ENCODE assay signal across 8 cellular contexts in genomic region chr7:100465702-100466311, GRCh38. TPM values are rescaled to one million over a fixed set of nuclear protein-coding genes. Genes with fewer than 3 reads are reported as not detected.
A peak's percentile ranks its signal among the peaks of the same experiment; 100 is the strongest.
DNase-seq lines count a peak whose midpoint lies in the region; FAIRE-seq and TF ChIP-seq lines count a peak whose summit lies in the region.

No MANE protein-coding gene starts in this region.

- no peak overlapping the region for H4K5ac ChIP-seq in H9 (ENCODE audit: insufficient read length, low read depth, low read length)

- TF ChIP-seq CTCF in AG09309 (IDR thresholded peaks at IDR 0.05; ENCODE audit: control insufficient read depth, insufficient read depth, low read depth, low read length, missing control alignments), result peak; percentile 82
- peak; percentile 78 for TF ChIP-seq CTCF in H9 (conservative IDR thresholded peaks at IDR 0.05)
- peak; percentile 61 to 88 for TF ChIP-seq CTCF in endothelial cell of umbilical vein (IDR thresholded peaks at IDR 0.05; ENCODE audit: extremely low read depth in 1 of 2, insufficient read depth in 1 of 2, low read depth in 1 of 2, low read length in 2 of 2)

- H3K27me3 Mint-ChIP-seq in H9 (ENCODE audit: low read depth), result peaks cover 7% of the 10 kb centered on the region
- H3K27me3 Mint-ChIP-seq in activated T-helper 2 cell treated with anti-CD3 and anti-CD28 coated beads, Interferon-gamma antibody, Interleukin-2, Interleukin-4, amounts not matched to agents 10 μg/mL and 5 μg/mL and 100 μg/mL, durations not matched to agents 14 hours and 24 hours and 36 hours (ENCODE audit: low read depth), result no peaks in the 10 kb centered on the region
- H3K27me3 Mint-ChIP-seq in activated T-helper 1 cell treated with anti-CD3 and anti-CD28 coated beads, Interleukin-12 subunit alpha, Interleukin-12 subunit beta, Interleukin-2, Interleukin-4 antibody, amounts not matched to agents 30 ng/mL and 10 ng/mL and 1 ng/mL, durations not matched to agents 14 hours and 24 hours and 36 hours (ENCODE audit: insufficient read depth), result no peaks in the 10 kb centered on the region

- POLR2A ChIA-PET in endothelial cell of umbilical vein (lab: Charles Lee), result interaction anchor here (0.8 to 1.2 kb wide), 4 partner anchors 21 to 120 kb away, joined by 3 to 7 read pairs (median 4); partner anchors contain the start of genes FBXO24, LRCH4 and ZCWPW1

- H3K56ac ChIP-seq in H9 (ENCODE audit: insufficient read length, low read depth, low read length), result no peak overlapping the region

- no CpG with 5 or more reads among the region's 17 CpGs for WGBS in H9 (ENCODE audit: extremely low coverage, insufficient read length, low lambda C conversion rate)

- no peaks in the 10 kb centered on the region for H3K79me2 ChIP-seq in H9 (ENCODE audit: insufficient read depth, low read length)
- peaks cover 1% of the 10 kb centered on the region for H3K79me2 ChIP-seq in endothelial cell of umbilical vein (ENCODE audit: control insufficient read depth, insufficient read depth, low read length)

- H2AK5ac ChIP-seq in H9 (ENCODE audit: insufficient read length, low read length), result no peak overlapping the region

- H3K9me3 ChIP-seq in H9 (ENCODE audit: control insufficient read depth, low read depth, low read length) (no peaks in the 10 kb centered on the region), endothelial cell of umbilical vein (replicated peaks; ENCODE audit: control insufficient read depth, insufficient read depth, low read length) (no peaks in the 10 kb centered on the region)

- peaks cover 0 to 3% (median 0%) of the 10 kb centered on the region in 3 experiments; a peak in 1 of 7 replicates for H3K36me3 Mint-ChIP-seq in H9 (ENCODE audit: insufficient read depth in 1 of 3, low read depth in 3 of 3)
- H3K36me3 Mint-ChIP-seq in activated T-helper 2 cell treated with anti-CD3 and anti-CD28 coated beads, Interferon-gamma antibody, Interleukin-2, Interleukin-4, amounts not matched to agents 10 μg/mL and 5 μg/mL and 100 μg/mL, durations not matched to agents 14 hours and 24 hours and 36 hours (ENCODE audit: low read depth), result peaks cover 55% of the 10 kb centered on the region
- H3K36me3 Mint-ChIP-seq in activated T-helper 1 cell treated with anti-CD3 and anti-CD28 coated beads, Interleukin-12 subunit alpha, Interleukin-12 subunit beta, Interleukin-2, Interleukin-4 antibody, amounts not matched to agents 30 ng/mL and 10 ng/mL and 1 ng/mL, durations not matched to agents 14 hours and 24 hours and 36 hours (ENCODE audit: low read depth), result peaks cover 24% of the 10 kb centered on the region

- H4K8ac ChIP-seq in H9 (replicated peaks; ENCODE audit: insufficient read length, low read depth, low read length), result no peak overlapping the region

- no peaks in the 10 kb centered on the region for H3K23me2 ChIP-seq in H9 (ENCODE audit: insufficient read length, low read depth, low read length, poor library complexity, severe bottlenecking)

- H3K4ac ChIP-seq in H9 (ENCODE audit: low read depth, low read length), result no peak overlapping the region

- CTCF ChIA-PET in endothelial cell of umbilical vein (lab: Charles Lee), result interaction anchor here (0.9 to 3.9 kb wide), 21 partner anchors 11 to 260 kb away, joined by 3 to 53 read pairs (median 5); partner anchors contain the start of genes AGFG2, FBXO24 and TSC22D4

- H3K9ac ChIP-seq in H9 (ENCODE audit: extremely low read depth, insufficient read length, low read length) (no peak overlapping the region), endothelial cell of umbilical vein (replicated peaks; ENCODE audit: extremely low read depth, insufficient read depth, low read length) (no peak overlapping the region)

- H3K27me3 ChIP-seq in H9 (ENCODE audit: insufficient read depth, low read length), result no peaks in the 10 kb centered on the region
- H3K27me3 ChIP-seq in endothelial cell of umbilical vein (ENCODE audit: control insufficient read depth in 2 of 2, insufficient read depth in 2 of 2, low read length in 2 of 2), result no peaks in the 10 kb centered on the region

- H3K27ac ChIP-seq in H9 (ENCODE audit: insufficient read length, low read depth, low read length) (no peak overlapping the region), endothelial cell of umbilical vein (ENCODE audit: insufficient read depth, low read depth, low read length) (no peak overlapping the region)

- no peak overlapping the region for H3T11ph ChIP-seq in H9 (ENCODE audit: low read length)

- no peaks in the 10 kb centered on the region for H3K4me1 ChIP-seq in H9 (ENCODE audit: insufficient read depth, low read length)
- peaks cover 12% of the 10 kb centered on the region for H3K4me1 ChIP-seq in endothelial cell of umbilical vein (ENCODE audit: control insufficient read depth, extremely low read depth, insufficient read depth, low read length)

- no peak overlapping the region for H2BK20ac ChIP-seq in H9 (ENCODE audit: low read depth, low read length, poor library complexity, severe bottlenecking)

- no peak overlapping the region for H3K27ac Mint-ChIP-seq in H9
- H3K27ac Mint-ChIP-seq in activated T-helper 2 cell treated with anti-CD3 and anti-CD28 coated beads, Interferon-gamma antibody, Interleukin-2, Interleukin-4, amounts not matched to agents 10 μg/mL and 5 μg/mL and 100 μg/mL, durations not matched to agents 14 hours and 24 hours and 36 hours, result no peak overlapping the region
- H3K27ac Mint-ChIP-seq in activated T-helper 1 cell treated with anti-CD3 and anti-CD28 coated beads, Interleukin-12 subunit alpha, Interleukin-12 subunit beta, Interleukin-2, Interleukin-4 antibody, amounts not matched to agents 30 ng/mL and 10 ng/mL and 1 ng/mL, durations not matched to agents 14 hours and 24 hours and 36 hours, result no peak overlapping the region

- no peak overlapping the region for H3K18ac ChIP-seq in H9 (ENCODE audit: insufficient read length, low read depth, low read length)

- H2BK120ac ChIP-seq in H9 (ENCODE audit: low read depth, low read length, poor library complexity, severe bottlenecking), result no peak overlapping the region

- BruUV-seq in endothelial cell of umbilical vein (replicated peaks; lab: Mats Ljungman, UMichigan), result no TSS peak

- no peak overlapping the region for H2BK12ac ChIP-seq in H9 (ENCODE audit: insufficient read length, low read depth, low read length)

- H3K4me3 ChIP-seq in AG09309 (ENCODE audit: control insufficient read depth, low read depth, low read length) (no peak overlapping the region), endothelial cell of umbilical vein (replicated peaks in 1 of 3; ENCODE audit: insufficient read depth in 1 of 3, low read depth in 1 of 3, low read length in 3 of 3) (no peak overlapping the region)

- H3K4me1 Mint-ChIP-seq in H9, result peaks cover 8 to 14% of the 10 kb centered on the region in 2 experiments; a peak in 3 of 4 replicates
- peaks cover 2% of the 10 kb centered on the region for H3K4me1 Mint-ChIP-seq in activated T-helper 2 cell treated with anti-CD3 and anti-CD28 coated beads, Interferon-gamma antibody, Interleukin-2, Interleukin-4, amounts not matched to agents 10 μg/mL and 5 μg/mL and 100 μg/mL, durations not matched to agents 14 hours and 24 hours and 36 hours (ENCODE audit: low read depth)
- H3K4me1 Mint-ChIP-seq in activated T-helper 1 cell treated with anti-CD3 and anti-CD28 coated beads, Interleukin-12 subunit alpha, Interleukin-12 subunit beta, Interleukin-2, Interleukin-4 antibody, amounts not matched to agents 30 ng/mL and 10 ng/mL and 1 ng/mL, durations not matched to agents 14 hours and 24 hours and 36 hours (ENCODE audit: low read depth), result no peaks in the 10 kb centered on the region

- no peak overlapping the region for H4K91ac ChIP-seq in H9 (ENCODE audit: insufficient read length, low read depth, low read length)

- no peak overlapping the region for H3K23ac ChIP-seq in H9 (ENCODE audit: insufficient read length, low read depth, low read length)

- H2BK15ac ChIP-seq in H9 (ENCODE audit: low read depth, low read length), result no peak overlapping the region

- no peak overlapping the region for H2BK5ac ChIP-seq in H9 (ENCODE audit: insufficient read length, low read length)

- 0 out of 5 replicates have a peak overlapping the region, but pooled peaks of 1 of the 2 experiments have one; percentile 14 for H3K4me3 Mint-ChIP-seq in H9
- no peak overlapping the region for H3K4me3 Mint-ChIP-seq in activated T-helper 2 cell treated with anti-CD3 and anti-CD28 coated beads, Interferon-gamma antibody, Interleukin-2, Interleukin-4, amounts not matched to agents 10 μg/mL and 5 μg/mL and 100 μg/mL, durations not matched to agents 14 hours and 24 hours and 36 hours (ENCODE audit: low read depth)
- H3K4me3 Mint-ChIP-seq in activated T-helper 1 cell treated with anti-CD3 and anti-CD28 coated beads, Interleukin-12 subunit alpha, Interleukin-12 subunit beta, Interleukin-2, Interleukin-4 antibody, amounts not matched to agents 30 ng/mL and 10 ng/mL and 1 ng/mL, durations not matched to agents 14 hours and 24 hours and 36 hours, result no peak overlapping the region

- intact Hi-C loops in endothelial cell of umbilical vein (cut with micrococcal nuclease), result loop anchor here (1.0 to 5.0 kb wide), 3 partner anchors 120 to 226 kb away; partner anchors contain the start of genes FBXO24, GIGYF1 and LRCH4
- intact Hi-C loops in activated T-helper 2 cell treated with anti-CD3 and anti-CD28 coated beads, Interferon-gamma antibody, Interleukin-2, Interleukin-4, amounts not matched to agents 10 μg/mL and 5 μg/mL and 100 μg/mL, durations not matched to agents 14 hours and 24 hours and 36 hours (cut with micrococcal nuclease), result no loop called here
- intact Hi-C loops in activated T-helper 1 cell treated with anti-CD3 and anti-CD28 coated beads, Interleukin-12 subunit alpha, Interleukin-12 subunit beta, Interleukin-2, Interleukin-4 antibody, amounts not matched to agents 30 ng/mL and 10 ng/mL and 1 ng/mL, durations not matched to agents 14 hours and 24 hours and 36 hours (cut with micrococcal nuclease), result no loop called here

- no peak for DNase-seq in AG09309 (ENCODE audit: low read depth)
- peak; percentile 80 for DNase-seq in H9
- peak; percentile 62 for DNase-seq in OCI-M1 (lab: John Stamatoyannopoulos, UW)
- DNase-seq in endothelial cell of umbilical vein (ENCODE audit: low read depth, low spot score), result peak; percentile 73
- peak; percentile 82 for DNase-seq in middle frontal gyrus (ENCODE audit: extremely low spot score, low spot score)
- DNase-seq in NCI-H510A treated with DMSO at 0.1 percent for 48 hours (lab: John Stamatoyannopoulos, UW), result no peak
- DNase-seq in activated T-helper 2 cell treated with anti-CD3 and anti-CD28 coated beads, Interferon-gamma antibody, Interleukin-2, Interleukin-4, amounts not matched to agents 10 μg/mL and 5 μg/mL and 100 μg/mL, durations not matched to agents 14 hours and 24 hours and 36 hours (ENCODE audit: low spot score), result no peak
- no peak for DNase-seq in activated T-helper 1 cell treated with anti-CD3 and anti-CD28 coated beads, Interleukin-12 subunit alpha, Interleukin-12 subunit beta, Interleukin-2, Interleukin-4 antibody, amounts not matched to agents 30 ng/mL and 10 ng/mL and 1 ng/mL, durations not matched to agents 14 hours and 24 hours and 36 hours (ENCODE audit: low spot score)

- no peak overlapping the region for H3K14ac ChIP-seq in H9 (ENCODE audit: insufficient read depth, low read length)

- H2AFZ ChIP-seq in H9 (ENCODE audit: low read length), result no peak overlapping the region
- H2AFZ ChIP-seq in endothelial cell of umbilical vein (ENCODE audit: low read depth, low read length), result no peak overlapping the region

- no peak for TF ChIP-seq POLR2A in endothelial cell of umbilical vein (IDR thresholded peaks at IDR 0.05; ENCODE audit: low read depth, low read length)

- H3K9me3 Mint-ChIP-seq in H9, result no peaks in the 10 kb centered on the region
- no peaks in the 10 kb centered on the region for H3K9me3 Mint-ChIP-seq in activated T-helper 2 cell treated with anti-CD3 and anti-CD28 coated beads, Interferon-gamma antibody, Interleukin-2, Interleukin-4, amounts not matched to agents 10 μg/mL and 5 μg/mL and 100 μg/mL, durations not matched to agents 14 hours and 24 hours and 36 hours
- no peaks in the 10 kb centered on the region for H3K9me3 Mint-ChIP-seq in activated T-helper 1 cell treated with anti-CD3 and anti-CD28 coated beads, Interleukin-12 subunit alpha, Interleukin-12 subunit beta, Interleukin-2, Interleukin-4 antibody, amounts not matched to agents 30 ng/mL and 10 ng/mL and 1 ng/mL, durations not matched to agents 14 hours and 24 hours and 36 hours

- H4K20me1 ChIP-seq in H9 (ENCODE audit: control insufficient read depth, insufficient read depth, insufficient read length) (peaks cover 4% of the 10 kb centered on the region), endothelial cell of umbilical vein (replicated peaks; ENCODE audit: control insufficient read depth, extremely low read depth, insufficient read depth, low read length) (no peaks in the 10 kb centered on the region)

- H3K4me2 ChIP-seq in H9 (ENCODE audit: insufficient read depth, insufficient read length, low read length), result peak overlapping the region; percentile 10
- no peak overlapping the region for H3K4me2 ChIP-seq in endothelial cell of umbilical vein (ENCODE audit: insufficient read depth, low read length)

- H3K9me1 ChIP-seq in endothelial cell of umbilical vein (replicated peaks; ENCODE audit: control insufficient read depth, extremely low read depth, insufficient read depth, low read length), result no peaks in the 10 kb centered on the region

- H3K36me3 ChIP-seq in endothelial cell of umbilical vein (ENCODE audit: control insufficient read depth in 2 of 2, extremely low read depth in 1 of 2, insufficient read depth in 2 of 2, low read length in 2 of 2), result peaks cover 0 to 15% of the 10 kb centered on the region in 2 experiments

- H3K79me1 ChIP-seq in H9 (ENCODE audit: insufficient read depth, low read depth, low read length, poor library complexity, severe bottlenecking), result no peaks in the 10 kb centered on the region

- dilution Hi-C loops in endothelial cell of umbilical vein (cut with MboI; ENCODE audit: extremely low pct_ligation_motif_present, low sequenced_read_pairs), result no loop called here

- FAIRE-seq in endothelial cell of umbilical vein (lab: Jason Lieb, UNC), result peak; percentile 84

RNA-seq across cellular contexts. Expression of gene SPACDR, which starts 1.7 kb away (rescaled TPM):
- total RNA-seq in H9 (2021) (0.39 TPM in 1 of 2 replicates, not detected in the other), endothelial cell of umbilical vein (1.5 and 4.1 TPM in 2 replicates)
- polyA plus RNA-seq in endothelial cell of umbilical vein, result 1.6 and 1.9 TPM in 2 replicates
- 1.4 and 1.9 TPM in 2 replicates for polyA plus RNA-seq in endothelial cell of umbilical vein (2011; cell fraction: cytosol; rRNA removed)
- polyA plus RNA-seq in endothelial cell of umbilical vein (2011; cell fraction: nucleus; rRNA removed), result 4.6 and 5.6 TPM in 2 replicates
- 3.3 and 3.9 TPM in 2 replicates for polyA plus RNA-seq in endothelial cell of umbilical vein (2012)
- 0.76 and 2.3 TPM in 2 replicates for polyA minus RNA-seq in endothelial cell of umbilical vein
- 1.0 TPM for polyA minus RNA-seq in endothelial cell of umbilical vein (2011; cell fraction: cytosol; rRNA and poly(A)+ RNA removed)
- not detected in 2 replicates for polyA minus RNA-seq in endothelial cell of umbilical vein (2011; cell fraction: nucleus; rRNA and poly(A)+ RNA removed)
- 3.2 and 4.5 TPM in 2 replicates for total RNA-seq in activated T-helper 2 cell treated with anti-CD3 and anti-CD28 coated beads, Interferon-gamma antibody, Interleukin-2, Interleukin-4, amounts not matched to agents 10 μg/mL and 5 μg/mL and 100 μg/mL, durations not matched to agents 14 hours and 24 hours and 36 hours
- 2.8 and 2.9 TPM in 2 replicates for total RNA-seq in activated T-helper 1 cell treated with anti-CD3 and anti-CD28 coated beads, Interleukin-12 subunit alpha, Interleukin-12 subunit beta, Interleukin-2, Interleukin-4 antibody, amounts not matched to agents 30 ng/mL and 10 ng/mL and 1 ng/mL, durations not matched to agents 14 hours and 24 hours and 36 hours

RNA-seq across cellular contexts. Expression of gene TSC22D4, which starts 13.2 kb away (rescaled TPM):
- total RNA-seq in H9 (2021) (17.2 and 17.5 TPM in 2 replicates), endothelial cell of umbilical vein (66.3 and 84.4 TPM in 2 replicates)
- polyA plus RNA-seq in endothelial cell of umbilical vein, result 40.1 and 52.5 TPM in 2 replicates
- polyA plus RNA-seq in endothelial cell of umbilical vein (2011; cell fraction: cytosol; rRNA removed), result 30.4 and 41.3 TPM in 2 replicates
- polyA plus RNA-seq in endothelial cell of umbilical vein (2011; cell fraction: nucleus; rRNA removed), result 34.7 and 40.8 TPM in 2 replicates
- polyA plus RNA-seq in endothelial cell of umbilical vein (2012), result 37.8 and 44.8 TPM in 2 replicates
- 18.3 and 20.1 TPM in 2 replicates for polyA minus RNA-seq in endothelial cell of umbilical vein
- 22.2 TPM for polyA minus RNA-seq in endothelial cell of umbilical vein (2011; cell fraction: cytosol; rRNA and poly(A)+ RNA removed)
- 9.5 and 17.6 TPM in 2 replicates for polyA minus RNA-seq in endothelial cell of umbilical vein (2011; cell fraction: nucleus; rRNA and poly(A)+ RNA removed)
- 103 and 106 TPM in 2 replicates for total RNA-seq in activated T-helper 2 cell treated with anti-CD3 and anti-CD28 coated beads, Interferon-gamma antibody, Interleukin-2, Interleukin-4, amounts not matched to agents 10 μg/mL and 5 μg/mL and 100 μg/mL, durations not matched to agents 14 hours and 24 hours and 36 hours
- 126 and 134 TPM in 2 replicates for total RNA-seq in activated T-helper 1 cell treated with anti-CD3 and anti-CD28 coated beads, Interleukin-12 subunit alpha, Interleukin-12 subunit beta, Interleukin-2, Interleukin-4 antibody, amounts not matched to agents 30 ng/mL and 10 ng/mL and 1 ng/mL, durations not matched to agents 14 hours and 24 hours and 36 hours

RNA-seq across cellular contexts. Expression of gene NYAP1, which starts 17.9 kb away (rescaled TPM):
- 3.2 and 4.0 TPM in 2 replicates for total RNA-seq in H9 (2021)
- total RNA-seq in endothelial cell of umbilical vein, result 2.0 and 2.8 TPM in 2 replicates
- 0.37 and 0.46 TPM in 2 replicates for polyA plus RNA-seq in endothelial cell of umbilical vein
- polyA plus RNA-seq in endothelial cell of umbilical vein (2011; cell fraction: cytosol; rRNA removed), result 0.34 and 0.76 TPM in 2 replicates
- polyA plus RNA-seq in endothelial cell of umbilical vein (2011; cell fraction: nucleus; rRNA removed), result 1.0 and 1.1 TPM in 2 replicates
- 1.2 and 3.3 TPM in 2 replicates for polyA plus RNA-seq in endothelial cell of umbilical vein (2012)
- 0.27 and 0.38 TPM in 2 replicates for polyA minus RNA-seq in endothelial cell of umbilical vein
- not detected for polyA minus RNA-seq in endothelial cell of umbilical vein (2011; cell fraction: cytosol; rRNA and poly(A)+ RNA removed)
- polyA minus RNA-seq in endothelial cell of umbilical vein (2011; cell fraction: nucleus; rRNA and poly(A)+ RNA removed), result 0.34 TPM in 1 of 2 replicates, not detected in the other
- 0.27 and 0.34 TPM in 2 replicates for total RNA-seq in activated T-helper 2 cell treated with anti-CD3 and anti-CD28 coated beads, Interferon-gamma antibody, Interleukin-2, Interleukin-4, amounts not matched to agents 10 μg/mL and 5 μg/mL and 100 μg/mL, durations not matched to agents 14 hours and 24 hours and 36 hours
- total RNA-seq in activated T-helper 1 cell treated with anti-CD3 and anti-CD28 coated beads, Interleukin-12 subunit alpha, Interleukin-12 subunit beta, Interleukin-2, Interleukin-4 antibody, amounts not matched to agents 30 ng/mL and 10 ng/mL and 1 ng/mL, durations not matched to agents 14 hours and 24 hours and 36 hours, result 0.23 and 0.37 TPM in 2 replicates

RNA-seq across cellular contexts. Expression of gene PPP1R35, which starts 29.5 kb away (rescaled TPM):
- total RNA-seq in H9 (2021) (37.4 and 40.2 TPM in 2 replicates), endothelial cell of umbilical vein (42.4 and 46.1 TPM in 2 replicates)
- 37.7 and 47.9 TPM in 2 replicates for polyA plus RNA-seq in endothelial cell of umbilical vein
- polyA plus RNA-seq in endothelial cell of umbilical vein (2011; cell fraction: cytosol; rRNA removed), result 25.7 and 37.0 TPM in 2 replicates
- polyA plus RNA-seq in endothelial cell of umbilical vein (2011; cell fraction: nucleus; rRNA removed), result 49.8 and 50.0 TPM in 2 replicates
- 19.9 and 29.5 TPM in 2 replicates for polyA plus RNA-seq in endothelial cell of umbilical vein (2012)
- 4.9 and 11.9 TPM in 2 replicates for polyA minus RNA-seq in endothelial cell of umbilical vein
- polyA minus RNA-seq in endothelial cell of umbilical vein (2011; cell fraction: cytosol; rRNA and poly(A)+ RNA removed), result 33.5 TPM
- polyA minus RNA-seq in endothelial cell of umbilical vein (2011; cell fraction: nucleus; rRNA and poly(A)+ RNA removed), result 7.4 and 13.6 TPM in 2 replicates
- 59.8 and 63.6 TPM in 2 replicates for total RNA-seq in activated T-helper 2 cell treated with anti-CD3 and anti-CD28 coated beads, Interferon-gamma antibody, Interleukin-2, Interleukin-4, amounts not matched to agents 10 μg/mL and 5 μg/mL and 100 μg/mL, durations not matched to agents 14 hours and 24 hours and 36 hours
- total RNA-seq in activated T-helper 1 cell treated with anti-CD3 and anti-CD28 coated beads, Interleukin-12 subunit alpha, Interleukin-12 subunit beta, Interleukin-2, Interleukin-4 antibody, amounts not matched to agents 30 ng/mL and 10 ng/mL and 1 ng/mL, durations not matched to agents 14 hours and 24 hours and 36 hours, result 57.6 and 58.6 TPM in 2 replicates

RNA-seq across cellular contexts. Expression of gene MEPCE, which starts 36.2 kb away (rescaled TPM):
- total RNA-seq in H9 (2021) (68.0 and 69.0 TPM in 2 replicates), endothelial cell of umbilical vein (37.1 and 45.8 TPM in 2 replicates)
- polyA plus RNA-seq in endothelial cell of umbilical vein, result 23.3 and 24.3 TPM in 2 replicates
- 19.6 and 21.4 TPM in 2 replicates for polyA plus RNA-seq in endothelial cell of umbilical vein (2011; cell fraction: cytosol; rRNA removed)
- 31.3 and 32.3 TPM in 2 replicates for polyA plus RNA-seq in endothelial cell of umbilical vein (2011; cell fraction: nucleus; rRNA removed)
- 23.6 and 26.8 TPM in 2 replicates for polyA plus RNA-seq in endothelial cell of umbilical vein (2012)
- 35.8 and 41.5 TPM in 2 replicates for polyA minus RNA-seq in endothelial cell of umbilical vein
- 39.5 TPM for polyA minus RNA-seq in endothelial cell of umbilical vein (2011; cell fraction: cytosol; rRNA and poly(A)+ RNA removed)
- polyA minus RNA-seq in endothelial cell of umbilical vein (2011; cell fraction: nucleus; rRNA and poly(A)+ RNA removed), result 20.8 and 30.8 TPM in 2 replicates
- total RNA-seq in activated T-helper 2 cell treated with anti-CD3 and anti-CD28 coated beads, Interferon-gamma antibody, Interleukin-2, Interleukin-4, amounts not matched to agents 10 μg/mL and 5 μg/mL and 100 μg/mL, durations not matched to agents 14 hours and 24 hours and 36 hours, result 50.9 and 51.0 TPM in 2 replicates
- total RNA-seq in activated T-helper 1 cell treated with anti-CD3 and anti-CD28 coated beads, Interleukin-12 subunit alpha, Interleukin-12 subunit beta, Interleukin-2, Interleukin-4 antibody, amounts not matched to agents 30 ng/mL and 10 ng/mL and 1 ng/mL, durations not matched to agents 14 hours and 24 hours and 36 hours, result 57.6 and 58.8 TPM in 2 replicates

Comparison
In these comparisons a context has a peak if more than half of its experiments do, and no peak if none do; other contexts are left out.
1. DNase-seq: peak in H9 (single experiment), OCI-M1 (single experiment), endothelial cell of umbilical vein (single experiment) and middle frontal gyrus (single experiment); none in AG09309 (single experiment), NCI-H510A treated with DMSO at 0.1 percent for 48 hours (single experiment), activated T-helper 2 cell treated with anti-CD3 and anti-CD28 coated beads, Interferon-gamma antibody, Interleukin-2, Interleukin-4, amounts not matched to agents 10 μg/mL and 5 μg/mL and 100 μg/mL, durations not matched to agents 14 hours and 24 hours and 36 hours (single experiment) and activated T-helper 1 cell treated with anti-CD3 and anti-CD28 coated beads, Interleukin-12 subunit alpha, Interleukin-12 subunit beta, Interleukin-2, Interleukin-4 antibody, amounts not matched to agents 30 ng/mL and 10 ng/mL and 1 ng/mL, durations not matched to agents 14 hours and 24 hours and 36 hours (single experiment).
2. Peak in every context shown above with its lines, with median percentiles within 50 percentile points of each other: CTCF ChIP-seq.